In the genomic region with DNA sequence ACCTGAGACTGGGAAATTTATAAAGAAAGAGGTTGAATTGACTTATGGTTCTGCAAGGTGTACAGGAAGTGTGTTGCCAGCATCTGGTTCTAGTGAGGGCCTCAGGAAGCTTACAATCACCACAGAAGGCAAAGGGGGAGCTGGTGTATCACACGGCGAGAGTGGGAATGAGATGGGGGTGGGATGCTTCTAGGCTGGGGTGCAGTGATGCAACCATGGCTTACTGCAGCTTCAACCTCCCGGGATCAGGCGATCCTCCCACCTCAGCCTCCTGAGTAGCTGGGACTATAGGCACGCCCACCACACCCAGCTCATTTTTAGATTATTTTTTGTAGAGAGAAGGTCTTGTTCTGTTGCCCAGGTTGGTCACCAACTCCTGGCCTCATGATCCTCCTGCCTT, we compare ENCODE assay signal across 26 cellular contexts.
"Had no signal": no experiment of that assay in that cellular context is flagged by ENCODE, and none has a peak within 500 bp of the region (broad histone marks: within the 10 kb centered on the region; RNA-seq: fewer than 3 reads in every experiment).

No MANE protein-coding gene starts in this region.

- H3K36me3 ChIP-seq: colonic mucosa, esophagus muscularis mucosa, upper lobe of left lung had no signal

- H3K9me3 ChIP-seq: colonic mucosa, esophagus muscularis mucosa, mucosa of descending colon, testis, upper lobe of left lung had no signal

- H3K36me3 Mint-ChIP-seq: activated naive CD8-positive, alpha-beta T cell treated with anti-CD3 and anti-CD28 coated beads for 36 hours had no signal

- H3K27ac ChIP-seq: colonic mucosa, esophagus muscularis mucosa, testis, upper lobe of left lung had no signal

- H3K4me1 Mint-ChIP-seq: central memory CD8-positive, alpha-beta T cell; memory B cell; stimulated activated naive B cell treated with anti-CD40 and anti-IgM and Interleukin-4, amounts not matched to agents 10 μg/mL and 1 μg/mL and 100 μg/mL, for 72 hours had no signal

- H3K4me3 ChIP-seq: colonic mucosa, dorsolateral prefrontal cortex, esophagus muscularis mucosa, mucosa of descending colon, testis, upper lobe of left lung had no signal

- DNase-seq: activated CD4-positive, alpha-beta T cell treated with anti-CD3 and anti-CD28 coated beads, Interleukin-2, amount 50 U/mL, for 4 hours; activated CD8-positive, alpha-beta memory T cell treated with anti-CD3 and anti-CD28 coated beads for 24 hours; activated CD8-positive, alpha-beta memory T cell treated with anti-CD3 and anti-CD28 coated beads, Interleukin-2, amount 50 U/mL, for 4 hours; activated naive CD4-positive, alpha-beta T cell; activated naive CD8-positive, alpha-beta T cell treated with anti-CD3 and anti-CD28 coated beads for 36 hours; activated T-cell treated with anti-CD3 and anti-CD28 coated beads, Interleukin-2, amount 50 U/mL, for 24 hours; colonic mucosa; dorsolateral prefrontal cortex; effector memory CD8-positive, alpha-beta T cell; hippocampal formation; islet precursor cell; left colon; mucosa of descending colon; retina; stimulated activated CD4-positive, alpha-beta T cell treated with anti-CD3 and anti-CD28 coated beads, Interleukin-2, amount 100 ng/mL, for 48 hours; stimulated activated CD8-positive, alpha-beta memory T cell treated with anti-CD3 and anti-CD28 coated beads, Interleukin-4, amount 100 ng/mL, for 48 hours; stimulated activated naive B cell treated with anti-CD40 and anti-IgM and Interleukin-4, amounts not matched to agents 10 μg/mL and 1 μg/mL and 100 μg/mL, for 72 hours; T-helper 1 cell; testis; upper lobe of left lung had no signal

- FAIRE-seq: astrocyte had no signal

- H3K27ac Mint-ChIP-seq: activated naive CD8-positive, alpha-beta T cell treated with anti-CD3 and anti-CD28 coated beads for 36 hours; activated T-cell treated with anti-CD3 and anti-CD28 coated beads, Interleukin-2, amount 50 U/mL, for 24 hours; activated T-helper 2 cell treated with anti-CD3 and anti-CD28 coated beads, Interferon-gamma antibody, Interleukin-2, Interleukin-4, amounts not matched to agents 10 μg/mL and 5 μg/mL and 100 μg/mL, durations not matched to agents 14 hours and 24 hours and 36 hours; effector memory CD8-positive, alpha-beta T cell; memory B cell; stimulated activated naive B cell treated with anti-CD40 and anti-IgM and Interleukin-4, amounts not matched to agents 10 μg/mL and 1 μg/mL and 100 μg/mL, for 72 hours had no signal

- H3K27me3 ChIP-seq: colonic mucosa, dorsolateral prefrontal cortex, esophagus muscularis mucosa, testis, upper lobe of left lung had no signal

- H3K4me3 Mint-ChIP-seq: activated naive CD8-positive, alpha-beta T cell treated with anti-CD3 and anti-CD28 coated beads for 36 hours; activated T-cell treated with anti-CD3 and anti-CD28 coated beads, Interleukin-2, amount 50 U/mL, for 24 hours; central memory CD8-positive, alpha-beta T cell; effector memory CD8-positive, alpha-beta T cell; memory B cell; stimulated activated naive B cell treated with anti-CD40 and anti-IgM and Interleukin-4, amounts not matched to agents 10 μg/mL and 1 μg/mL and 100 μg/mL, for 72 hours had no signal

- H3K27me3 Mint-ChIP-seq: central memory CD8-positive, alpha-beta T cell; progenitor cell of endocrine pancreas had no signal

- H3K9me3 Mint-ChIP-seq: activated naive CD8-positive, alpha-beta T cell treated with anti-CD3 and anti-CD28 coated beads for 36 hours; activated T-cell treated with anti-CD3 and anti-CD28 coated beads, Interleukin-2, amount 50 U/mL, for 24 hours; activated T-helper 2 cell treated with anti-CD3 and anti-CD28 coated beads, Interferon-gamma antibody, Interleukin-2, Interleukin-4, amounts not matched to agents 10 μg/mL and 5 μg/mL and 100 μg/mL, durations not matched to agents 14 hours and 24 hours and 36 hours; central memory CD8-positive, alpha-beta T cell; effector memory CD8-positive, alpha-beta T cell; stimulated activated naive B cell treated with anti-CD40 and anti-IgM and Interleukin-4, amounts not matched to agents 10 μg/mL and 1 μg/mL and 100 μg/mL, for 72 hours had no signal
